8 cellular contexts compared by ENCODE assay signal in genomic region chr6:3063733-3064700, GRCh38. TPM values are rescaled to one million over a fixed set of nuclear protein-coding genes. Genes with fewer than 3 reads are reported as not detected.
DNase-seq lines count a peak whose midpoint lies in the region; ATAC-seq and TF ChIP-seq lines count a peak whose summit lies in the region.

No MANE protein-coding gene starts in this region.

- CTCF ChIA-PET in AG04449 (lab: Yijun Ruan, JAX): interaction anchor here (0.8 to 1.8 kb wide), 7 partner anchors 9 to 107 kb away, joined by 3 to 4 read pairs (median 3); no protein-coding TSS in a partner anchor

- H3K4me3 ChIP-seq in AG04449 (ENCODE audit: low read depth, low read length): peak overlapping the region; percentile 73

- peak; percentile 9 for TF ChIP-seq CTCF in AG04449 (IDR thresholded peaks at IDR 0.05; ENCODE audit: insufficient read depth, low read length, missing control alignments)

- DNase-seq in AG04449 (ENCODE audit: low read depth, low spot score) (no peak), NCI-H2227 treated with DMSO at 0.1 percent for 48 hours (lab: John Stamatoyannopoulos, UW) (peak; percentile 95), cerebellum (ENCODE audit: low spot score) (peak; percentile 94), kidney glomerular epithelial cell (lab: John Stamatoyannopoulos, UW) (peak; percentile 93)
- peak; percentile 82 to 83 for DNase-seq in activated CD4-positive, alpha-beta T cell treated with anti-CD3 and anti-CD28 coated beads for 24 hours (ENCODE audit: low read depth in 2 of 2)
- DNase-seq in stimulated activated CD4-positive, alpha-beta T cell treated with anti-CD3 and anti-CD28 coated beads, Interleukin-15, amount 100 ng/mL, for 48 hours (ENCODE audit: low read depth in 2 of 2): peak; percentile 84 to 87

- POLR2A ChIA-PET in AG04449 (lab: Yijun Ruan, JAX): interaction anchor here (0.7 to 1.3 kb wide), 9 partner anchors 9 to 222 kb away, joined by 3 to 5 read pairs (median 4); partner anchors contain the start of genes NQO2 and SERPINB1

- peak; percentile 72 for ATAC-seq in GM18867 (IDR thresholded peaks at IDR 0.05; ENCODE audit: unreplicated experiment)
- ATAC-seq in HG03097 (IDR thresholded peaks at IDR 0.05; ENCODE audit: low FRiP score, unreplicated experiment): peak; percentile 47

RNA-seq across cellular contexts. Expression of gene RIPK1, which starts 4.3 kb away (rescaled TPM):
- 8.0 TPM for total RNA-seq in cerebellum

RNA-seq across cellular contexts. Expression of gene BPHL, which starts 54.5 kb away (rescaled TPM):
- 26.6 TPM for total RNA-seq in cerebellum
